11 cellular contexts compared by ENCODE assay signal in the genomic region with DNA sequence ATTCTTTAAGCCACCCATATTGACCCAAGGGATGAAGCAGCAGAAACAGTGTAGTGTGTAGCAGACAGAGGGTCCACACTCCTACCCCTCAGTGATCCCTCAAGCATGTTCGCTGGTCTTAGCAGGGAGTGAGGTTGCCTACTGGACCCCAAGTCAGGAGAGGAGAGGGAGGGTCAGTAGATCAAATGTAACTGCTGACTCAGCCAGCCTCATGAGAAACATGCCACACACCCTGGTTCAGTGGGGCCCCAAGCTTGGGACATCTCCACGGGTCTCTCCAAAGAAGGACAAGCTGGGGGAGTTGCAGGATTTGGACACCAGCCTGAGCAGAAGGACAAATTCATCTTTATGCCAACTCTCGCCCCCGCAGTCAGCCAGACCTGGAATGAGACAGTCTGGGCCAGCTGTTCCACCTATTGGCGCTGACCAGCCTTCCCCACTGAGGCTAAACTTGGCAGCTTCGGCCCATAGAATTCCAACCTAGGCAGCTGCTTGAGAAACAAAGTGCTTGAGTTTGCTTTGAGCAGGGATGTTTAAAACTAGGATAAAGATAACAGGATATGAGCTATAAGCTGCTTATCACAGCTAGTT.
DNase-seq lines count a peak whose midpoint lies in the region; ATAC-seq, FAIRE-seq and TF ChIP-seq lines count a peak whose summit lies in the region.
"Had no signal": no experiment of that assay in that cellular context is flagged by ENCODE, and none has a peak within 500 bp of the region (broad histone marks: within the 10 kb centered on the region; RNA-seq: fewer than 3 reads in every experiment).

No MANE protein-coding gene starts in this region.

- no peak for ATAC-seq in GM18867 (IDR thresholded peaks at IDR 0.05; ENCODE audit: unreplicated experiment)
- ATAC-seq in HG03097 (IDR thresholded peaks at IDR 0.05; ENCODE audit: low FRiP score, unreplicated experiment), result no peak

- FAIRE-seq in HTR-8/SVneo (lab: Jason Lieb, UNC), result peak; percentile 85

- no peaks in the 10 kb centered on the region for H3K36me3 Mint-ChIP-seq in chondrocyte (ENCODE audit: low read depth)
- H3K36me3 Mint-ChIP-seq: naive thymus-derived CD4-positive, alpha-beta T cell had no signal

- no peak for TF ChIP-seq CTCF in chondrocyte (IDR thresholded peaks at IDR 0.05)

- DNase-seq in HTR-8/SVneo (ENCODE audit: insufficient read length, low spot score) (no peak), chondrocyte (ENCODE audit: low spot score) (no peak), iris pigment epithelial cell (ENCODE audit: low read depth) (peak; percentile 67), NCI-H2171 (lab: John Stamatoyannopoulos, UW) (no peak)
- DNase-seq in stimulated activated CD4-positive, alpha-beta T cell treated with anti-CD3 and anti-CD28 coated beads, Interleukin-4, amount 100 ng/mL, for 24 hours, result no peak
- DNase-seq: activated effector memory CD4-positive, alpha-beta T cell treated with Interleukin-2 at 50 U/mL for 16 hours; COR-L47; naive thymus-derived CD4-positive, alpha-beta T cell had no signal

- H3K27ac Mint-ChIP-seq in chondrocyte (ENCODE audit: unreplicated experiment), result peak overlapping the region; percentile 95

- no peaks in the 10 kb centered on the region for H3K27me3 Mint-ChIP-seq in chondrocyte (ENCODE audit: low read depth)

- no peak overlapping the region for H3K4me3 Mint-ChIP-seq in chondrocyte (ENCODE audit: unreplicated experiment)
- H3K4me3 Mint-ChIP-seq: naive thymus-derived CD4-positive, alpha-beta T cell had no signal

- no peaks in the 10 kb centered on the region for H3K9me3 ChIP-seq in skeletal muscle satellite cell (replicated peaks; ENCODE audit: low read length)

- H3K4me2 ChIP-seq in skeletal muscle satellite cell (ENCODE audit: low read length), result peak overlapping the region; percentile 42

- H3K4me1 Mint-ChIP-seq in chondrocyte (ENCODE audit: low read depth), result peaks cover 88% of the 10 kb centered on the region

- H3K27me3 ChIP-seq in skeletal muscle satellite cell (ENCODE audit: control insufficient read depth, insufficient read depth, low read length), result no peaks in the 10 kb centered on the region

- no peak overlapping the region for H3K4me3 ChIP-seq in skeletal muscle satellite cell (ENCODE audit: low read length)

- H3K4me1 ChIP-seq in skeletal muscle satellite cell (ENCODE audit: control insufficient read depth, insufficient read depth, low read length), result peaks cover 52% of the 10 kb centered on the region

- H3K9ac ChIP-seq in skeletal muscle satellite cell (ENCODE audit: low read depth, low read length), result no peak overlapping the region

- H3K36me3 ChIP-seq in skeletal muscle satellite cell (ENCODE audit: insufficient read depth, low read length), result no peaks in the 10 kb centered on the region

- no peaks in the 10 kb centered on the region for H3K9me3 Mint-ChIP-seq in chondrocyte (ENCODE audit: low read depth)
